In the genomic region with DNA sequence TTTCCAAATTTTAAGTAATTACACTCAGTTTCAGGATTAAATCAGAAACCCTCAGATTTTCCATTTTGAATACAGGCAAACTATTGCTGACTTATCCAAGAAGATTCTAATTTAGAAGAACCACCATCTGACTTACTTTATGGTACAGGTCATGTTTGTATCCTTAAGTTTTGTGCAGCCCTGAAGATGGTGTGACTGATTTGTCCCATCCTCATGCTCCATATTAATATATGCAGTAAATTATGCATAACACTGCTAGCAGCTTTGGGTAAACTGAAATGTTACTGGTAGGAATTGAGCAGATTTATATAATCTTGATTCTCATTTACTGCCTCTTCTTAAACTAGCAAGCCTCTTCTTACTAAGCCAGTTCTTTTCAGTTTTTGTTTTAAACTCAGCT, we compare ENCODE assay signal across 14 cellular contexts. TPM values are rescaled to one million over a fixed set of nuclear protein-coding genes. Genes with fewer than 3 reads are reported as not detected.
DNase-seq lines count a peak whose midpoint lies in the region; ATAC-seq and TF ChIP-seq lines count a peak whose summit lies in the region.
"Had no signal": no experiment of that assay in that cellular context is flagged by ENCODE, and none has a peak within 500 bp of the region (broad histone marks: within the 10 kb centered on the region; RNA-seq: fewer than 3 reads in every experiment).

No MANE protein-coding gene starts in this region.

- H3K4me1 Mint-ChIP-seq in CD8-positive, alpha-beta T cell (ENCODE audit: low read depth): peaks cover 32% of the 10 kb centered on the region
- peaks cover 22% of the 10 kb centered on the region for H3K4me1 Mint-ChIP-seq in memory B cell

- H3K9me3 Mint-ChIP-seq in CD8-positive, alpha-beta T cell: no peaks in the 10 kb centered on the region
- no peaks in the 10 kb centered on the region for H3K9me3 Mint-ChIP-seq in memory B cell

- H3K36me3 Mint-ChIP-seq in CD8-positive, alpha-beta T cell: peaks cover 23% of the 10 kb centered on the region
- peaks cover 6% of the 10 kb centered on the region for H3K36me3 Mint-ChIP-seq in memory B cell

- POLR2A ChIA-PET in CD8-positive, alpha-beta T cell (lab: Charles Lee): interaction anchor here (1.0 kb wide), 1 partner anchor 28 kb away, joined by 3 read pairs; no protein-coding TSS in a partner anchor

- H3K9me3 ChIP-seq in CD8-positive, alpha-beta T cell (ENCODE audit: low read length): no peaks in the 10 kb centered on the region
- no peaks in the 10 kb centered on the region for H3K9me3 ChIP-seq in transverse colon
- H3K9me3 ChIP-seq: BLaER1 had no signal

- H3K36me3 ChIP-seq in CD8-positive, alpha-beta T cell (ENCODE audit: insufficient read depth, low read length): peaks cover under 1% of the 10 kb centered on the region
- H3K36me3 ChIP-seq in transverse colon: peaks cover 0 to 7% (median under 1%) of the 10 kb centered on the region in 4 donors

- no peak overlapping the region for H3K4me3 ChIP-seq in CD8-positive, alpha-beta T cell (ENCODE audit: low read depth, low read length)
- no peak overlapping the region for H3K4me3 ChIP-seq in transverse colon
- H3K4me3 ChIP-seq: BLaER1 had no signal

- CTCF ChIA-PET in CD8-positive, alpha-beta T cell (lab: Charles Lee): interaction anchor here (1.0 kb wide), 2 partner anchors 15 to 351 kb away, joined by 3 to 4 read pairs; no protein-coding TSS in a partner anchor

- no peaks in the 10 kb centered on the region for H3K27me3 ChIP-seq in CD8-positive, alpha-beta T cell (ENCODE audit: insufficient read depth, low read length)
- no peaks in the 10 kb centered on the region for H3K27me3 ChIP-seq in transverse colon
- H3K27me3 ChIP-seq: BLaER1 had no signal

- H3K27ac Mint-ChIP-seq in CD8-positive, alpha-beta T cell: peak overlapping the region; percentile 38
- peak overlapping the region; percentile 69 for H3K27ac Mint-ChIP-seq in memory B cell

- no peak overlapping the region for H3K27ac ChIP-seq in CD8-positive, alpha-beta T cell (ENCODE audit: low read depth, low read length)
- no peak overlapping the region for H3K27ac ChIP-seq in transverse colon
- H3K27ac ChIP-seq: BLaER1 had no signal

- TF ChIP-seq POLR2A in transverse colon (IDR thresholded peaks at IDR 0.05): no peak

- intact Hi-C loops in CD8-positive, alpha-beta T cell (cut with DNase I, micrococcal nuclease): no loop called here
- intact Hi-C loops in transverse colon (cut with DNase I; ENCODE audit: low total_unique reads): no loop called here

- no peak for TF ChIP-seq EP300 in transverse colon (IDR thresholded peaks at IDR 0.05; ENCODE audit: low read depth)

- no peak for DNase-seq in CD8-positive, alpha-beta T cell
- peak; percentile 9 for DNase-seq in OCI-M1 (lab: John Stamatoyannopoulos, UW)
- DNase-seq in memory B cell (ENCODE audit: low spot score in 2 of 2): no peak
- DNase-seq in HT-29 (ENCODE audit: low spot score): no peak
- no peak for DNase-seq in transverse colon
- no peak for DNase-seq in amygdala (lab: John Stamatoyannopoulos, UW)
- DNase-seq: DMS153; effector memory CD4-positive, alpha-beta T cell; NCI-H2029 treated with DMSO at 0.1 percent for 48 hours; NCI-H524 treated with DMSO at 0.1 percent for 48 hours; nucleus accumbens had no signal

- H3K4me1 ChIP-seq in CD8-positive, alpha-beta T cell (ENCODE audit: insufficient read depth, low read length): peaks cover 3% of the 10 kb centered on the region
- no peaks in the 10 kb centered on the region for H3K4me1 ChIP-seq in transverse colon
- H3K4me1 ChIP-seq: BLaER1 had no signal

- H3K27me3 Mint-ChIP-seq in CD8-positive, alpha-beta T cell (ENCODE audit: low read depth): no peaks in the 10 kb centered on the region
- H3K27me3 Mint-ChIP-seq in memory B cell: no peaks in the 10 kb centered on the region

- H3K4me3 Mint-ChIP-seq in CD8-positive, alpha-beta T cell: no peak overlapping the region
- H3K4me3 Mint-ChIP-seq in memory B cell: no peak overlapping the region

- no peak for ATAC-seq in CD8-positive, alpha-beta T cell
- peak; percentile 10 for ATAC-seq in GM18520 (IDR thresholded peaks at IDR 0.05; ENCODE audit: unreplicated experiment)
- no peak for ATAC-seq in memory B cell (ENCODE audit: low read depth)
- ATAC-seq: sciatic nerve had no signal

- no peak for TF ChIP-seq CTCF in CD8-positive, alpha-beta T cell (IDR thresholded peaks at IDR 0.05)
- no peak for TF ChIP-seq CTCF in transverse colon (IDR thresholded peaks at IDR 0.05)

- in situ Hi-C loops in transverse colon (cut with MboI; ENCODE audit: low pct_ligation_motif_present in 1 of 4, low pct_unique_long_range_greater_than_20kb in 1 of 4, low sequenced_read_pairs in 3 of 4): no loop called here

RNA-seq across cellular contexts. Expression of a gene that starts 25.9 kb away (rescaled TPM):
- 10 to 100 TPM; 78.7 to 83.3 TPM for total RNA-seq in CD8-positive, alpha-beta T cell
- 28.5 and 38.3 TPM in 2 replicates for total RNA-seq in HT-29 (2014; rRNA removed; shearing (Covaris generic))
- total RNA-seq in transverse colon: 10 to 100 TPM; 11.3 to 27.8 (median 24.2) TPM
